In the genomic region with DNA sequence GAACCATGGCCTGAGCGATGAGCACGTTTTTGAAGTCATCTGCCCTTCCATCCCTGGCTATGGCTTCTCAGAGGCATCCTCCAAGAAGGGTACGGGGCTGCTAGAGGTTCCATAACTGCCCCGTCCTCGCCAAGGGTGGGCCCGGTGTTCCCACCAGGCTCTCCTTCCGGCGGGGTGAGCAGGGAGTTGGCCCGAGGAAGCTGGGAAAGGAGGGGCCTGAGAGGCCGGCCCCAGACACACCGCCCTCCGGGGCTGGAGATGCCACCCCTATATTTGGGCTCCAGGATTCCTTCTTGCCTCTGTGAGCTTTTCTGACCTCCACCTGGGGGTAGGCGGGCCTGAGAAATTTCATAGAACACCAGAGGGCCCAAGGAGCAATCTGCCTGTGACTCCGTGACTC, we compare ENCODE assay signal across 24 cellular contexts. TPM values are rescaled to one million over a fixed set of nuclear protein-coding genes. Genes with fewer than 3 reads are reported as not detected.
"Had no signal": no experiment of that assay in that cellular context is flagged by ENCODE, and none has a peak within 500 bp of the region (broad histone marks: within the 10 kb centered on the region; RNA-seq: fewer than 3 reads in every experiment).

No MANE protein-coding gene starts in this region.

- H3K36me3 Mint-ChIP-seq: activated naive CD8-positive, alpha-beta T cell treated with anti-CD3 and anti-CD28 coated beads for 36 hours had no signal

- H3K9me3 Mint-ChIP-seq: activated naive CD8-positive, alpha-beta T cell treated with anti-CD3 and anti-CD28 coated beads for 36 hours had no signal

- H3K27me3 Mint-ChIP-seq: activated naive CD8-positive, alpha-beta T cell treated with anti-CD3 and anti-CD28 coated beads for 36 hours had no signal

- H3K4me3 ChIP-seq: breast epithelium had no signal

- H3K9me3 ChIP-seq: breast epithelium had no signal

- ATAC-seq: activated CD8-positive, alpha-beta T cell treated with anti-CD3 and anti-CD28 coated beads, Interleukin-2, amount 10 ng/mL, durations not matched to agents 7 days and 5 days had no signal

- H3K4me1 ChIP-seq: breast epithelium had no signal

- H3K27ac Mint-ChIP-seq: activated CD8-positive, alpha-beta T cell treated with anti-CD3 and anti-CD28 coated beads, Interleukin-2, amount 10 ng/mL, durations not matched to agents 7 days and 5 days; activated naive CD8-positive, alpha-beta T cell treated with anti-CD3 and anti-CD28 coated beads for 36 hours had no signal

- H3K4me3 Mint-ChIP-seq: activated CD8-positive, alpha-beta T cell treated with anti-CD3 and anti-CD28 coated beads, Interleukin-2, amount 10 ng/mL, durations not matched to agents 7 days and 5 days; activated naive CD8-positive, alpha-beta T cell treated with anti-CD3 and anti-CD28 coated beads for 36 hours had no signal

- H3K27me3 ChIP-seq: breast epithelium had no signal

- H3K36me3 ChIP-seq: breast epithelium had no signal

- DNase-seq: activated CD4-positive, alpha-beta T cell treated with anti-CD3 and anti-CD28 coated beads for 4 hours; activated CD4-positive, alpha-beta T cell treated with anti-CD3 and anti-CD28 coated beads, Interleukin-2, amount 50 U/mL, for 4 hours; activated CD4-positive, CD25-positive, alpha-beta regulatory T cell; activated CD8-positive, alpha-beta memory T cell treated with anti-CD3 and anti-CD28 coated beads, Interleukin-2, amount 50 U/mL, for 48 hours; activated CD8-positive, alpha-beta T cell treated with anti-CD3 and anti-CD28 coated beads, Interleukin-2, amount 10 ng/mL, durations not matched to agents 7 days and 5 days; activated naive CD8-positive, alpha-beta T cell treated with anti-CD3 and anti-CD28 coated beads for 36 hours; activated T-cell treated with anti-CD3 and anti-CD28 coated beads, Interleukin-2, amount 50 U/mL, for 1 hour; caudate nucleus; Karpas-422; MM.1S; NCI-H1105; NCI-H1436; NCI-H1694 treated with DMSO at 0.1 percent for 48 hours; NCI-H2029 treated with DMSO at 0.1 percent for 48 hours; NCI-H345; NCI-H510A treated with DMSO at 0.1 percent for 48 hours; NCI-H69; NK-92 treated with Interleukin-12 subunit alpha and Interleukin-12 subunit beta, amount 100 ng/mL, for 24 hours; SIG-M5; T-helper 2 cell; T1000 had no signal

- H3K27ac ChIP-seq: breast epithelium, VCaP had no signal

RNA-seq across cellular contexts. Expression of gene LEFTY1, which starts 50.2 kb away (rescaled TPM):
- total RNA-seq: activated CD8-positive, alpha-beta T cell treated with anti-CD3 and anti-CD28 coated beads, Interleukin-2, amount 10 ng/mL, durations not matched to agents 7 days and 5 days; cerebellum had no signal
